13 cellular contexts compared by ENCODE assay signal in genomic region chr17:57370583-57370982, GRCh38.
DNase-seq lines count a peak whose midpoint lies in the region; FAIRE-seq and TF ChIP-seq lines count a peak whose summit lies in the region.
"Had no signal": no experiment of that assay in that cellular context is flagged by ENCODE, and none has a peak within 500 bp of the region (broad histone marks: within the 10 kb centered on the region; RNA-seq: fewer than 3 reads in every experiment).

No MANE protein-coding gene starts in this region.

- H3K27me3 ChIP-seq in H7 (ENCODE audit: control insufficient read depth, insufficient read depth, low read length) (no peaks in the 10 kb centered on the region), PC-9 (ENCODE audit: insufficient read depth, low read depth) (peaks cover 4% of the 10 kb centered on the region; the same call in 1 of the 2 replicates), skeletal muscle satellite cell (ENCODE audit: control insufficient read depth, insufficient read depth, low read length) (no peaks in the 10 kb centered on the region)

- H3K9me2 ChIP-seq in PC-9 (ENCODE audit: insufficient read depth): no peaks in the 10 kb centered on the region

- no peaks in the 10 kb centered on the region for H3K79me2 ChIP-seq in PC-9 (ENCODE audit: low read depth)

- BruUV-seq in PC-9 (replicated peaks; lab: Mats Ljungman, UMichigan): no TSS peak

- CTCF ChIA-PET in PC-9 (lab: Charles Lee): no interaction called here

- no peak for FAIRE-seq in kidney (lab: Jason Lieb, UNC)
- FAIRE-seq: endometrium, frontal cortex had no signal

- H3K27ac ChIP-seq in PC-9: peak overlapping the region; percentile 69; the same call in 1 of the 2 replicates
- peak overlapping the region; percentile 88 to 90 for H3K27ac ChIP-seq in kidney (ENCODE audit: low read depth in 2 of 2, low read length in 2 of 2)

- peak; percentile 27 for DNase-seq in H7
- no peak for DNase-seq in PC-9
- no peak for DNase-seq in kidney
- no peak for DNase-seq in stimulated activated CD4-positive, alpha-beta T cell treated with anti-CD3 and anti-CD28 coated beads, Interleukin-4, amount 100 ng/mL, for 4 hours
- DNase-seq in NCI-H446 treated with DMSO at 0.1 percent for 48 hours (lab: John Stamatoyannopoulos, UW): no peak
- DNase-seq in KG1 (lab: John Stamatoyannopoulos, UW): no peak
- DNase-seq: activated CD4-positive, alpha-beta T cell treated with anti-CD3 and anti-CD28 coated beads, Interleukin-2, amount 50 U/mL, for 4 hours; activated T-cell treated with anti-CD3 and anti-CD28 coated beads, Interleukin-2, amount 50 U/mL, for 4 hours; NCI-H2029 treated with DMSO at 0.1 percent for 48 hours; NCI-H524 had no signal

- peak overlapping the region; percentile 48 for H3K4me2 ChIP-seq in PC-9
- H3K4me2 ChIP-seq in skeletal muscle satellite cell (ENCODE audit: low read length): peak overlapping the region; percentile 3

- H3K36me3 ChIP-seq in H7 (replicated peaks; ENCODE audit: control insufficient read depth, insufficient read depth, low read length): no peaks in the 10 kb centered on the region
- no peaks in the 10 kb centered on the region for H3K36me3 ChIP-seq in PC-9 (ENCODE audit: low read depth)
- H3K36me3 ChIP-seq in kidney (ENCODE audit: control insufficient read depth in 1 of 2, insufficient read depth in 2 of 2, low read length in 2 of 2): no peaks in the 10 kb centered on the region
- peaks cover 3% of the 10 kb centered on the region for H3K36me3 ChIP-seq in skeletal muscle satellite cell (ENCODE audit: insufficient read depth, low read length)

- H3K4me3 ChIP-seq in H7 (ENCODE audit: insufficient read depth, low read depth, low read length): no peak overlapping the region
- H3K4me3 ChIP-seq in PC-9: no peak overlapping the region
- peak overlapping the region in 1 of 2 donors; percentile 0 for H3K4me3 ChIP-seq in kidney (ENCODE audit: low read length in 2 of 2)
- no peak overlapping the region for H3K4me3 ChIP-seq in skeletal muscle satellite cell (ENCODE audit: low read length)

- TF ChIP-seq CTCF in PC-9 (conservative IDR thresholded peaks at IDR 0.05): no peak
- no peak for TF ChIP-seq CTCF in kidney (IDR thresholded peaks at IDR 0.05; ENCODE audit: borderline replicate concordance, extremely low read depth, insufficient read depth)

- H3K4me1 ChIP-seq in PC-9 (replicated peaks; ENCODE audit: insufficient read depth): peaks cover 64% of the 10 kb centered on the region
- H3K4me1 ChIP-seq in kidney (ENCODE audit: control insufficient read depth in 1 of 2, insufficient read depth in 1 of 2, low read depth in 1 of 2, low read length in 2 of 2): peaks cover 43 to 61% of the 10 kb centered on the region in 2 donors
- peaks cover 32% of the 10 kb centered on the region for H3K4me1 ChIP-seq in skeletal muscle satellite cell (ENCODE audit: control insufficient read depth, insufficient read depth, low read length)

- POLR2A ChIA-PET in PC-9 (lab: Charles Lee; ENCODE audit: unreplicated experiment): no interaction called here

- no peak overlapping the region for H2AFZ ChIP-seq in PC-9

- H3K9me3 ChIP-seq in PC-9 (ENCODE audit: insufficient read depth, low read depth): peaks cover 6% of the 10 kb centered on the region
- peaks cover 0 to 8% of the 10 kb centered on the region in 2 donors for H3K9me3 ChIP-seq in kidney (ENCODE audit: control insufficient read depth in 1 of 2, low read length in 2 of 2)
- no peaks in the 10 kb centered on the region for H3K9me3 ChIP-seq in skeletal muscle satellite cell (replicated peaks; ENCODE audit: low read length)

- H4K20me1 ChIP-seq in PC-9 (ENCODE audit: insufficient read depth): no peaks in the 10 kb centered on the region

- intact Hi-C loops in PC-9 (cut with micrococcal nuclease; ENCODE audit: unreplicated experiment): no loop called here
- intact Hi-C loops in kidney (cut with DNase I): no loop called here

- H3F3A ChIP-seq in PC-9 (ENCODE audit: insufficient read depth, low read depth): peaks cover 35% of the 10 kb centered on the region

- H3K9ac ChIP-seq in kidney (ENCODE audit: low read length in 2 of 2): peak overlapping the region in 1 of 2 donors; percentile 69
- H3K9ac ChIP-seq in skeletal muscle satellite cell (ENCODE audit: low read depth, low read length): peak overlapping the region; percentile 24
